8 cellular contexts compared by ENCODE assay signal in genomic region chr4:107989162-107989536, GRCh38. TPM values are rescaled to one million over a fixed set of nuclear protein-coding genes. Genes with fewer than 3 reads are reported as not detected.
A peak's percentile ranks its signal among the peaks of the same experiment; 100 is the strongest.
DNase-seq lines count a peak whose midpoint lies in the region; ATAC-seq and FAIRE-seq lines count a peak whose summit lies in the region.

No MANE protein-coding gene starts in this region.

- POLR2A ChIA-PET in naive thymus-derived CD8-positive, alpha-beta T cell (lab: Charles Lee) = interaction anchor here (0.9 kb wide), 1 partner anchor 58 kb away, joined by 3 read pairs; the partner anchor contains the start of gene CYP2U1

- DNase-seq in Karpas-422 = peak; percentile 52
- no peak for DNase-seq in naive thymus-derived CD8-positive, alpha-beta T cell
- no peak for DNase-seq in RCC 7860 (ENCODE audit: low spot score)
- no peak for DNase-seq in effector CD4-positive, alpha-beta T cell
- DNase-seq in SW480 (ENCODE audit: low spot score) = no peak
- DNase-seq in NCI-H1105 treated with DMSO at 0.1 percent for 48 hours (lab: John Stamatoyannopoulos, UW) = no peak

- peaks cover 43% of the 10 kb centered on the region for H3K79me2 ChIP-seq in Karpas-422 (ENCODE audit: low read length)

- no peaks in the 10 kb centered on the region for H3K36me3 ChIP-seq in Karpas-422 (ENCODE audit: insufficient read depth, low read length)

- H3K27ac ChIP-seq in Karpas-422 (ENCODE audit: low read length) = no peak overlapping the region

- FAIRE-seq in RCC 7860 (lab: Jason Lieb, UNC) = no peak

- no peaks in the 10 kb centered on the region for H3K9me3 Mint-ChIP-seq in dendritic cell treated with granulocyte-macrophage colony-stimulating factor and Interleukin-4, amounts not matched to agents 40 ng/mL and 50 ng/mL, for 4 days
- no peaks in the 10 kb centered on the region for H3K9me3 Mint-ChIP-seq in naive thymus-derived CD8-positive, alpha-beta T cell

- intact Hi-C loops in dendritic cell treated with granulocyte-macrophage colony-stimulating factor and Interleukin-4, amounts not matched to agents 40 ng/mL and 50 ng/mL, for 4 days (cut with micrococcal nuclease) = loop anchor here (1.0 to 5.0 kb wide), 2 partner anchors 57 to 269 kb away; partner anchors contain the start of genes CYP2U1 and PAPSS1

- H3K27me3 ChIP-seq in Karpas-422 (ENCODE audit: low read length) = no peaks in the 10 kb centered on the region

- H3K9me2 ChIP-seq in Karpas-422 (replicated peaks; ENCODE audit: insufficient read depth, low read length) = no peaks in the 10 kb centered on the region

- H3K9me3 ChIP-seq in Karpas-422 (ENCODE audit: low read length) = no peaks in the 10 kb centered on the region

- ATAC-seq in GM18498 (IDR thresholded peaks at IDR 0.05; ENCODE audit: unreplicated experiment) = peak; percentile 1
- peak in 1 of 2 donors; percentile 22 for ATAC-seq in naive thymus-derived CD8-positive, alpha-beta T cell

- peak overlapping the region; percentile 87 for H3K4me2 ChIP-seq in Karpas-422 (ENCODE audit: low read depth, low read length, poor library complexity, severe bottlenecking)

- H3K27me3 Mint-ChIP-seq in dendritic cell treated with granulocyte-macrophage colony-stimulating factor and Interleukin-4, amounts not matched to agents 40 ng/mL and 50 ng/mL, for 4 days = no peaks in the 10 kb centered on the region
- H3K27me3 Mint-ChIP-seq in naive thymus-derived CD8-positive, alpha-beta T cell = no peaks in the 10 kb centered on the region

- peaks cover 32% of the 10 kb centered on the region for H3K4me1 Mint-ChIP-seq in dendritic cell treated with granulocyte-macrophage colony-stimulating factor and Interleukin-4, amounts not matched to agents 40 ng/mL and 50 ng/mL, for 4 days (ENCODE audit: low read depth)
- H3K4me1 Mint-ChIP-seq in naive thymus-derived CD8-positive, alpha-beta T cell = peaks cover 21 to 62% (median 55%) of the 10 kb centered on the region in 4 donors

- H3K4me1 ChIP-seq in Karpas-422 (ENCODE audit: low read length) = peaks cover 47% of the 10 kb centered on the region

- H3K36me3 Mint-ChIP-seq in dendritic cell treated with granulocyte-macrophage colony-stimulating factor and Interleukin-4, amounts not matched to agents 40 ng/mL and 50 ng/mL, for 4 days (ENCODE audit: low read depth) = peaks cover 8% of the 10 kb centered on the region
- H3K36me3 Mint-ChIP-seq in naive thymus-derived CD8-positive, alpha-beta T cell = no peaks in the 10 kb centered on the region

- peak overlapping the region; percentile 64 for H3K9ac ChIP-seq in Karpas-422 (ENCODE audit: low read length)

- peak overlapping the region; percentile 92 for H2AFZ ChIP-seq in Karpas-422 (ENCODE audit: low read length)

- peak overlapping the region; percentile 96 for H3K4me3 ChIP-seq in Karpas-422 (ENCODE audit: low read length)

- no peaks in the 10 kb centered on the region for H4K20me1 ChIP-seq in Karpas-422 (ENCODE audit: insufficient read depth, low read depth, low read length)

- peak overlapping the region; percentile 94 for H3K27ac Mint-ChIP-seq in dendritic cell treated with granulocyte-macrophage colony-stimulating factor and Interleukin-4, amounts not matched to agents 40 ng/mL and 50 ng/mL, for 4 days
- H3K27ac Mint-ChIP-seq in naive thymus-derived CD8-positive, alpha-beta T cell = peak overlapping the region; percentile 68 to 99 (median 94)

- H3K4me3 Mint-ChIP-seq in dendritic cell treated with granulocyte-macrophage colony-stimulating factor and Interleukin-4, amounts not matched to agents 40 ng/mL and 50 ng/mL, for 4 days = peak overlapping the region; percentile 96
- peak overlapping the region; percentile 91 to 98 (median 94) for H3K4me3 Mint-ChIP-seq in naive thymus-derived CD8-positive, alpha-beta T cell

RNA-seq across cellular contexts. Expression of gene HADH, which starts 0.5 kb away (rescaled TPM):
- 20.2 and 41.6 TPM in 2 replicates for total RNA-seq in Karpas-422 (2014; rRNA removed; shearing (Covaris generic); ENCODE audit: low replicate concordance)
- 10 to 100 TPM; 22.5 to 23.1 TPM for total RNA-seq in naive thymus-derived CD8-positive, alpha-beta T cell
- polyA plus RNA-seq in naive thymus-derived CD8-positive, alpha-beta T cell = 10 to 100 TPM; 36.0 to 42.2 (median 37.7) TPM

RNA-seq across cellular contexts. Expression of gene CYP2U1, which starts 57.8 kb away (rescaled TPM):
- total RNA-seq in Karpas-422 (2014; rRNA removed; shearing (Covaris generic); ENCODE audit: low replicate concordance) = 1.5 and 5.3 TPM in 2 replicates
- 10 to 100 TPM in 1 of 2 experiments, 1 to 10 TPM in 1; 9.7 to 10.6 TPM for total RNA-seq in naive thymus-derived CD8-positive, alpha-beta T cell
- polyA plus RNA-seq in naive thymus-derived CD8-positive, alpha-beta T cell = 1 to 10 TPM; 3.4 to 5.6 (median 5.2) TPM
